Comparison of ENCODE assay signal across 9 cellular contexts in the genomic region with DNA sequence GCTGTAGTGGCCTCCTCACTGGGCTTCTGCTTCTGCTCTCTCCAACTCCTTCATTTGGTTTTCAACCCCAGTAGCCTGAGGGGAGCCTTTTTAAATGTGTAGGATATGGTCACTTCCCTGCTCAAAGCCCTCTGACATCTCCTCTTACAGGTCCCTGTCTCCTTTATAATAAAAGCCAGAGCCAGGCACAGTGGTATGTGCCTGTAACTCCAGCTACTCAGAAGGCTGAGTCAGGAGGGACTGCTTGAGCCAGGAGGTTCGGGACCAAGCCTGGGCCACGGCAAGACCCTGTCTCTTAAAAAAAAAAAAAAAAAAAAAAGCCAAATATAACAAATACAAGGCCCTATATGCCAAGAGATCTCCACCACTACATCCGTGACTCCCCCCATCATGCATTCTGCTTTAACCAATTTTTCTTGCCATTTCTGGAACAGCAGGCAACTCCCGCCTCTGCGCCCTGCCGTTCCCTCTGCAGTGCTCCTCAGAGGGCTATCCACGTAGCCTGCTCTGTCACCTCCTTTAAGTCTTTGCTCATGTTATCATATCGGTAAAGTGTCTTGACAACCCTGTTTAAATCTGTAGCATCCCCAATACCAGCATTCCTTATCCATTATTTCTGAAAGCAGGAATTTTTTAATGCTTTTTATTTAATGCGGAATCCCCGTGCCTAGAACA. TPM values are rescaled to one million over a fixed set of nuclear protein-coding genes. Genes with fewer than 3 reads are reported as not detected.
A peak's percentile ranks its signal among the peaks of the same experiment; 100 is the strongest.
DNase-seq lines count a peak whose midpoint lies in the region; ATAC-seq and TF ChIP-seq lines count a peak whose summit lies in the region.
"Had no signal": no experiment of that assay in that cellular context is flagged by ENCODE, and none has a peak within 500 bp of the region (broad histone marks: within the 10 kb centered on the region; RNA-seq: fewer than 3 reads in every experiment).

No MANE protein-coding gene starts in this region.

- no peaks in the 10 kb centered on the region for H3K79me2 ChIP-seq in mesendoderm (ENCODE audit: control insufficient read depth, insufficient read depth, low read length)

- H3K23ac ChIP-seq in mesendoderm (ENCODE audit: low read length), result no peak overlapping the region

- H2BK120ac ChIP-seq in mesendoderm (ENCODE audit: low read depth, low read length), result no peak overlapping the region

- ATAC-seq in heart right ventricle (no peak), Right ventricle myocardium superior (ENCODE audit: poor library complexity) (no peak), GM21619 (IDR thresholded peaks at IDR 0.05; ENCODE audit: unreplicated experiment) (no peak), GM21423 (IDR thresholded peaks at IDR 0.05; ENCODE audit: unreplicated experiment) (no peak)

- H2BK15ac ChIP-seq in mesendoderm (replicated peaks; ENCODE audit: low read depth), result no peak overlapping the region

- H2AK5ac ChIP-seq in mesendoderm (ENCODE audit: low read length), result no peak overlapping the region

- no peak overlapping the region for H3K4me2 ChIP-seq in mesendoderm (ENCODE audit: low read length)

- no peaks in the 10 kb centered on the region for H3K27me3 ChIP-seq in heart right ventricle
- no peaks in the 10 kb centered on the region for H3K27me3 ChIP-seq in mesendoderm (ENCODE audit: insufficient read depth, low read length, poor library complexity)

- H3K4ac ChIP-seq in mesendoderm (ENCODE audit: low read depth, low read length), result no peak overlapping the region

- WGBS in heart right ventricle, 2 donors, result 89 to 91% methylated on average over 10 of the region's 10 CpGs
- WGBS in mesendoderm (ENCODE audit: extremely low coverage, insufficient coverage, low lambda C conversion rate), result no CpG with 5 or more reads among the region's 10 CpGs
- WGBS in urinary bladder, result 87% methylated on average over 10 of the region's 10 CpGs

- TF ChIP-seq CTCF in heart right ventricle (IDR thresholded peaks at IDR 0.05) (no peak), astrocyte of the spinal cord (IDR thresholded peaks at IDR 0.05; ENCODE audit: low read depth, low read length) (no peak)

- H3K27ac ChIP-seq in heart right ventricle (peak overlapping the region in 3 of 10 donors; percentile 60 to 83 (median 74)), mesendoderm (ENCODE audit: low read depth, low read length) (no peak overlapping the region), urinary bladder (ENCODE audit: low read depth) (no peak overlapping the region)

- DNase-seq in heart right ventricle, result no peak
- no peak for DNase-seq in Right ventricle myocardium superior
- DNase-seq in astrocyte of the spinal cord (ENCODE audit: low read depth, low spot score), result no peak
- peak; percentile 26 for DNase-seq in mesendoderm
- DNase-seq in inferior parietal cortex (ENCODE audit: extremely low spot score), result no peak

- peak overlapping the region in 8 of 10 donors; percentile 62 to 77 (median 66) for H3K4me3 ChIP-seq in heart right ventricle
- H3K4me3 ChIP-seq in astrocyte of the spinal cord (ENCODE audit: low read depth, low read length), result peak overlapping the region; percentile 45
- no peak overlapping the region for H3K4me3 ChIP-seq in mesendoderm (ENCODE audit: low read length)
- peak overlapping the region; percentile 67 for H3K4me3 ChIP-seq in urinary bladder (ENCODE audit: low read depth, low read length)

- H3K18ac ChIP-seq in mesendoderm (ENCODE audit: low read length), result no peak overlapping the region

- in situ Hi-C loops in astrocyte of the spinal cord (cut with HindIII; ENCODE audit: low sequenced_read_pairs), result no loop called here

- no peaks in the 10 kb centered on the region for H3K9me3 ChIP-seq in heart right ventricle

- H3K36me3 ChIP-seq in heart right ventricle, result peaks cover 0 to 38% (median 0%) of the 10 kb centered on the region in 9 donors
- peaks cover 2% of the 10 kb centered on the region for H3K36me3 ChIP-seq in mesendoderm (ENCODE audit: control insufficient read depth, insufficient read depth, low read length)
- no peaks in the 10 kb centered on the region for H3K36me3 ChIP-seq in urinary bladder (ENCODE audit: insufficient read depth)

- H3K4me1 ChIP-seq in heart right ventricle, result peaks cover 3 to 17% (median 11%) of the 10 kb centered on the region in 9 donors
- H3K4me1 ChIP-seq in mesendoderm (ENCODE audit: control insufficient read depth, low read depth, low read length), result no peaks in the 10 kb centered on the region
- no peaks in the 10 kb centered on the region for H3K4me1 ChIP-seq in urinary bladder (ENCODE audit: insufficient read depth)

- no peak overlapping the region for H2BK5ac ChIP-seq in mesendoderm (ENCODE audit: low read length)

- intact Hi-C loops in heart right ventricle (cut with DNase I) (loop anchor here in 3 of 10 donors (10.0 kb wide), 3 partner anchors 62 to 352 kb away; a partner anchor contains a TSS), Right ventricle myocardium superior (cut with DNase I) (loop anchor here (10.0 kb wide), 1 partner anchor 322 kb away; a partner anchor contains a TSS)

- peak overlapping the region; percentile 82 for H3K9ac ChIP-seq in mesendoderm (ENCODE audit: low read length)

- H3K56ac ChIP-seq in mesendoderm (ENCODE audit: low read length), result no peak overlapping the region

- no peak overlapping the region for H4K8ac ChIP-seq in mesendoderm (ENCODE audit: low read depth, low read length)

- H4K5ac ChIP-seq in mesendoderm (ENCODE audit: low read length), result no peak overlapping the region

- no peaks in the 10 kb centered on the region for H3K79me1 ChIP-seq in mesendoderm (ENCODE audit: low read length)

RNA-seq across cellular contexts. Expression of a gene that starts 9.4 kb away (rescaled TPM):
- total RNA-seq in heart right ventricle (1 to 10 TPM; 3.8 to 9.0 (median 5.1) TPM), Right ventricle myocardium superior (6.2 TPM), urinary bladder (5.2 TPM)
- polyA plus RNA-seq in heart right ventricle (10 to 100 TPM in 1 of 2 donors, 1 to 10 TPM in 1; 5.0 to 23.2 TPM), urinary bladder (18.6 TPM)
- polyA plus RNA-seq in mesendoderm (2013, experiment 1 of 2), result 4.8 TPM
- 5.1 TPM for polyA plus RNA-seq in mesendoderm (2013, experiment 2 of 2)

RNA-seq across cellular contexts. Expression of a gene that starts 13.1 kb away (rescaled TPM):
- total RNA-seq in heart right ventricle, result 10 to 100 TPM; 22.8 to 39.9 (median 29.7) TPM
- polyA plus RNA-seq in heart right ventricle, result 10 to 100 TPM; 12.0 to 42.6 TPM
- 38.4 TPM for total RNA-seq in Right ventricle myocardium superior
- polyA plus RNA-seq in mesendoderm (2013, experiment 1 of 2), result 57.3 TPM
- polyA plus RNA-seq in mesendoderm (2013, experiment 2 of 2), result 57.8 TPM
- total RNA-seq in urinary bladder, result 8.0 TPM
- 36.7 TPM for polyA plus RNA-seq in urinary bladder

RNA-seq across cellular contexts. Expression of a gene that starts 21.5 kb away (rescaled TPM):
- total RNA-seq in heart right ventricle (1 to 10 TPM; 3.2 to 6.6 (median 5.4) TPM), Right ventricle myocardium superior (5.1 TPM), urinary bladder (6.7 TPM)
- polyA plus RNA-seq in heart right ventricle (1 to 10 TPM; 2.2 to 8.0 TPM), urinary bladder (10.2 TPM)
- polyA plus RNA-seq in mesendoderm (2013, experiment 1 of 2), result 21.1 TPM
- 22.0 TPM for polyA plus RNA-seq in mesendoderm (2013, experiment 2 of 2)

RNA-seq across cellular contexts. Expression of a gene that starts 28.9 kb away (rescaled TPM):
- total RNA-seq in heart right ventricle, result 10 to 100 TPM; 23.5 to 49.3 (median 29.3) TPM
- polyA plus RNA-seq in heart right ventricle, result 10 to 100 TPM; 17.3 to 47.0 TPM
- 28.6 TPM for total RNA-seq in Right ventricle myocardium superior
- polyA plus RNA-seq in mesendoderm (2013, experiment 1 of 2), result 36.6 TPM
- polyA plus RNA-seq in mesendoderm (2013, experiment 2 of 2), result 36.2 TPM
- total RNA-seq in urinary bladder, result 7.1 TPM
- polyA plus RNA-seq in urinary bladder, result 45.8 TPM

RNA-seq across cellular contexts. Expression of a gene that starts 34.4 kb away (rescaled TPM):
- total RNA-seq in heart right ventricle (1 to 10 TPM in 9 of 10 donors, under 1 TPM in 1; 0.97 to 6.8 (median 1.4) TPM), Right ventricle myocardium superior (0.97 TPM), urinary bladder (0.37 TPM)
- polyA plus RNA-seq in heart right ventricle (1 to 10 TPM in 1 of 2 donors, under 1 TPM in 1; 0.78 to 3.4 TPM), urinary bladder (3.5 TPM)
- 0.69 TPM for polyA plus RNA-seq in mesendoderm (2013, experiment 1 of 2)
- 0.57 TPM for polyA plus RNA-seq in mesendoderm (2013, experiment 2 of 2)
- total RNA-seq: NCI-H460 had no signal
